In the genomic region with DNA sequence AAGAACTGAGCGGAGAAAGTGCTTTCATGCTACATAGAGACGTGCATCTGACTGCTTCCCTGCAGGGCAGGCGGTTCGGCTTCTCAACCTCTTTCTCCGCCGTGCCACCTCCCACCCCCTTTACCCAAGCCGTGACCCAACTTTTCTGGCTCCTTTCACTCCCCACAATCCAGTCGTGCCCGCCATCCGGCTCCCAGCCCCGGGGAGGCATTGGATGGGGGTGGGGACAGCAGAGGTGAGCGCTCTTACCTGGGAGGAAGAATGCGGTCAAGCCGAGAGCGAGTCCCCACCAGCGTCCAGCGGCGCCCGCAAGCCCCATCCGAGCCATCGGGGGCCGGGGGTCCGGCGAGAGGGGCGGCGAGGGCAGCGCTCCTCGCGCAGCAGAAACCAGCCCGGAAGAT, we compare ENCODE assay signal across 8 cellular contexts. TPM values are rescaled to one million over a fixed set of nuclear protein-coding genes. Genes with fewer than 3 reads are reported as not detected.
DNase-seq lines count a peak whose midpoint lies in the region; FAIRE-seq and TF ChIP-seq lines count a peak whose summit lies in the region.

No MANE protein-coding gene starts in this region.

- H3K4me1 ChIP-seq in PC-9 (replicated peaks; ENCODE audit: insufficient read depth): peaks cover 21% of the 10 kb centered on the region
- H3K4me1 ChIP-seq in H1 (replicated peaks in 1 of 4; ENCODE audit: control insufficient read depth in 3 of 4, insufficient read depth in 4 of 4, low read length in 3 of 4): peaks cover 15 to 35% (median 26%) of the 10 kb centered on the region in 4 experiments
- peaks cover 26% of the 10 kb centered on the region for H3K4me1 ChIP-seq in neuron (ENCODE audit: insufficient read depth, low read length)

- H3K18ac ChIP-seq in H1 (ENCODE audit: extremely low read depth, low read length): peak overlapping the region; percentile 89; the same call in 1 of the 2 replicates

- peaks cover 71% of the 10 kb centered on the region for H3K27me3 Mint-ChIP-seq in T-helper 2 cell treated with Interferon-gamma antibody and Interleukin-4, amounts not matched to agents 5 μg/mL and 100 μg/mL, for 36 hours (ENCODE audit: low read depth)

- H3K79me2 ChIP-seq in PC-9 (ENCODE audit: low read depth) (peaks cover 37% of the 10 kb centered on the region), H1 (ENCODE audit: control insufficient read depth in 1 of 2, insufficient read depth in 2 of 2, low read length in 2 of 2) (peaks cover 26 to 52% of the 10 kb centered on the region in 2 experiments)

- H3K9me3 ChIP-seq in PC-9 (ENCODE audit: insufficient read depth, low read depth): no peaks in the 10 kb centered on the region
- no peaks in the 10 kb centered on the region for H3K9me3 ChIP-seq in H1 (ENCODE audit: insufficient read depth in 2 of 2, low read depth in 1 of 2, low read length in 1 of 2)
- H3K9me3 ChIP-seq in neuron (ENCODE audit: low read length): no peaks in the 10 kb centered on the region

- no peak overlapping the region for H2BK12ac ChIP-seq in H1 (ENCODE audit: low read depth, low read length)

- no peak for DNase-seq in T-helper 2 cell treated with Interferon-gamma antibody and Interleukin-4, amounts not matched to agents 5 μg/mL and 100 μg/mL, for 36 hours (ENCODE audit: low spot score)
- DNase-seq in T-helper 2 cell: no peak
- DNase-seq in PC-9: peak in 1 of 2 experiments; percentile 17
- DNase-seq in H1 (ENCODE audit: low read depth in 1 of 2, low spot score in 2 of 2): no peak
- DNase-seq in midbrain (lab: John Stamatoyannopoulos, UW): no peak
- DNase-seq in dedifferentiated amniotic fluid mesenchymal stem cell (ENCODE audit: extremely low spot score): no peak
- no peak for DNase-seq in SIG-M5 treated with dmso at 0.1 percent for 504 hours (lab: John Stamatoyannopoulos, UW; ENCODE audit: unreplicated experiment)

- H3K27ac ChIP-seq in PC-9: no peak overlapping the region
- H3K27ac ChIP-seq in H1 (ENCODE audit: low read depth, low read length): no peak overlapping the region

- peaks cover 15% of the 10 kb centered on the region for H3K23me2 ChIP-seq in H1 (ENCODE audit: low read depth, low read length)

- peak overlapping the region; percentile 83 for H3K4me3 Mint-ChIP-seq in T-helper 2 cell treated with Interferon-gamma antibody and Interleukin-4, amounts not matched to agents 5 μg/mL and 100 μg/mL, for 36 hours

- FAIRE-seq in H1 (lab: Jason Lieb, UNC): no peak

- H3K23ac ChIP-seq in H1 (ENCODE audit: insufficient read length): no peak overlapping the region

- no peak overlapping the region for H2AK5ac ChIP-seq in H1 (ENCODE audit: low read depth, low read length)

- H3K36me3 Mint-ChIP-seq in T-helper 2 cell treated with Interferon-gamma antibody and Interleukin-4, amounts not matched to agents 5 μg/mL and 100 μg/mL, for 36 hours (ENCODE audit: low read depth): no peaks in the 10 kb centered on the region

- peak overlapping the region; percentile 26 for H4K91ac ChIP-seq in H1 (replicated peaks; ENCODE audit: insufficient read length, low read length)

- peak overlapping the region; percentile 95 for H3K4me2 ChIP-seq in PC-9
- peak overlapping the region; percentile 95 for H3K4me2 ChIP-seq in H1 (ENCODE audit: insufficient read depth in 1 of 2, low read depth in 2 of 2, low read length in 2 of 2)

- H3K36me3 ChIP-seq in PC-9 (ENCODE audit: low read depth) (no peaks in the 10 kb centered on the region), H1 (ENCODE audit: control insufficient read depth in 2 of 4, insufficient read depth in 4 of 4, low read length in 3 of 4) (no peaks in the 10 kb centered on the region; a peak in 1 of 8 replicates), neuron (ENCODE audit: insufficient read depth, low read length) (no peaks in the 10 kb centered on the region)

- H4K20me1 ChIP-seq in PC-9 (ENCODE audit: insufficient read depth) (peaks cover 6% of the 10 kb centered on the region), H1 (replicated peaks in 1 of 2; ENCODE audit: control insufficient read depth in 1 of 2, insufficient read depth in 2 of 2, low read length in 2 of 2) (peaks cover 4 to 19% of the 10 kb centered on the region in 2 experiments)

- H2AFZ ChIP-seq in PC-9 (peak overlapping the region; percentile 80), H1 (ENCODE audit: low read length) (no peak overlapping the region), neuron (ENCODE audit: low read depth, low read length) (no peak overlapping the region)

- H3K79me1 ChIP-seq in H1 (ENCODE audit: low read depth, low read length): peaks cover 13% of the 10 kb centered on the region

- peak overlapping the region; percentile 95; the same call in 1 of the 2 replicates for H2BK5ac ChIP-seq in H1 (ENCODE audit: low read depth, low read length)

- H2BK120ac ChIP-seq in H1 (replicated peaks; ENCODE audit: low read depth, low read length): no peak overlapping the region

- no peaks in the 10 kb centered on the region for H3F3A ChIP-seq in PC-9 (ENCODE audit: insufficient read depth, low read depth)

- no peaks in the 10 kb centered on the region for H3K9me2 ChIP-seq in PC-9 (ENCODE audit: insufficient read depth)

- no peaks in the 10 kb centered on the region for H3K9me3 Mint-ChIP-seq in T-helper 2 cell treated with Interferon-gamma antibody and Interleukin-4, amounts not matched to agents 5 μg/mL and 100 μg/mL, for 36 hours

- intact Hi-C loops in PC-9 (cut with micrococcal nuclease; ENCODE audit: unreplicated experiment): loop anchor here (2.0 to 5.0 kb wide), 3 partner anchors 31 to 247 kb away; no protein-coding TSS in a partner anchor

- no peak overlapping the region for H3K4ac ChIP-seq in H1 (replicated peaks; ENCODE audit: insufficient read length, low read depth, low read length)

- 3% methylated on average over 22 of the region's 30 CpGs; no CpG with 5 or more reads in 1 of the 2 experiments for WGBS in H1 (ENCODE audit: extremely low coverage in 1 of 2, insufficient coverage in 1 of 2, insufficient read length in 1 of 2, insufficient replicate concordance in 2 of 2, low coverage in 1 of 2, low lambda C conversion rate in 2 of 2, missing lambda C conversion rate in 1 of 2), 2 experiments

- H3K9ac ChIP-seq in H1 (replicated peaks in 1 of 4; ENCODE audit: extremely low read depth in 1 of 4, low read depth in 3 of 4, low read length in 3 of 4): peak overlapping the region; percentile 29 to 88 (median 52)

- peaks cover 3% of the 10 kb centered on the region for H3K4me1 Mint-ChIP-seq in T-helper 2 cell treated with Interferon-gamma antibody and Interleukin-4, amounts not matched to agents 5 μg/mL and 100 μg/mL, for 36 hours (ENCODE audit: low read depth)

- peak overlapping the region; percentile 14 for H3K27ac Mint-ChIP-seq in T-helper 2 cell treated with Interferon-gamma antibody and Interleukin-4, amounts not matched to agents 5 μg/mL and 100 μg/mL, for 36 hours

- H2BK20ac ChIP-seq in H1 (ENCODE audit: low read length): no peak overlapping the region

- no peak overlapping the region for H2BK15ac ChIP-seq in H1 (ENCODE audit: low read length)

- TF ChIP-seq CTCF in PC-9 (conservative IDR thresholded peaks at IDR 0.05) (no peak), H1 (IDR thresholded peaks at IDR 0.05; ENCODE audit: control extremely low read depth in 1 of 3, insufficient read depth in 1 of 3, low read depth in 1 of 3, low read length in 3 of 3) (no peak)

- H3K14ac ChIP-seq in H1 (ENCODE audit: insufficient read length): no peak overlapping the region

- POLR2A ChIA-PET in PC-9 (lab: Charles Lee; ENCODE audit: unreplicated experiment): no interaction called here
- POLR2A ChIA-PET in H1 (lab: Charles Lee; ENCODE audit: partially characterized antibody): interaction anchor here (1.1 to 1.9 kb wide), 2 partner anchors 18 to 25 kb away, joined by 3 to 10 read pairs; no protein-coding TSS in a partner anchor

- no peak overlapping the region for H4K8ac ChIP-seq in H1 (ENCODE audit: extremely low read depth, insufficient read depth, low read length)

- H4K5ac ChIP-seq in H1 (ENCODE audit: insufficient read length, low read depth, low read length): no peak overlapping the region

- no peaks in the 10 kb centered on the region for H3K27me3 ChIP-seq in PC-9 (ENCODE audit: insufficient read depth, low read depth)
- H3K27me3 ChIP-seq in H1 (replicated peaks in 1 of 4; ENCODE audit: control insufficient read depth in 3 of 4, extremely low read depth in 1 of 4, insufficient read depth in 3 of 4, low read length in 3 of 4): no peaks in the 10 kb centered on the region; a peak in 2 of 7 replicates
- peaks cover 4% of the 10 kb centered on the region for H3K27me3 ChIP-seq in neuron (ENCODE audit: insufficient read depth, low read length)

- no peak; a peak in 1 of 3 replicates for TF ChIP-seq POLR2A in H1 (IDR thresholded peaks at IDR 0.05; ENCODE audit: control extremely low read depth in 1 of 2, low read depth in 2 of 2, low read length in 2 of 2)

- peak overlapping the region; percentile 63 for H3K56ac ChIP-seq in H1 (replicated peaks; ENCODE audit: insufficient read length, low read depth, low read length)

- peak overlapping the region; percentile 93 for H3K4me3 ChIP-seq in PC-9
- H3K4me3 ChIP-seq in H1 (ENCODE audit: extremely low read depth in 1 of 4, insufficient read depth in 2 of 4, low read depth in 3 of 4, low read length in 4 of 4): peak overlapping the region; percentile 82 to 97 (median 92)
- peak overlapping the region; percentile 93 for H3K4me3 ChIP-seq in neuron (ENCODE audit: low read length)

- BruUV-seq in PC-9 (replicated peaks; lab: Mats Ljungman, UMichigan): no TSS peak

- no peak for TF ChIP-seq EP300 in H1 (IDR thresholded peaks at IDR 0.05; ENCODE audit: borderline replicate concordance in 1 of 2, low read depth in 2 of 2, low read length in 2 of 2)

- CTCF ChIA-PET in PC-9 (lab: Charles Lee): no interaction called here
- CTCF ChIA-PET in H1 (lab: Charles Lee; ENCODE audit: partially characterized antibody): interaction anchor here (0.6 to 10.1 kb wide), 11 partner anchors 11 to 380 kb away, joined by 3 to 171 read pairs (median 3); no protein-coding TSS in a partner anchor

- TF ChIP-seq RAD21 in H1 (IDR thresholded peaks at IDR 0.05 in 1 of 2, conservative IDR thresholded peaks at IDR 0.05 in 1 of 2; ENCODE audit: low read depth in 2 of 2, low read length in 2 of 2): no peak

TF ChIP-seq in H1, 55 proteins besides CTCF, POLR2A, EP300 and RAD21 (continues in another document):
- TF ChIP-seq SIRT6 (IDR thresholded peaks at IDR 0.05; ENCODE audit: low read length) (no peak), TCF12 (IDR thresholded peaks at IDR 0.05; ENCODE audit: low read depth, low read length) (no peak), ZNF274 (IDR thresholded peaks at IDR 0.05; ENCODE audit: borderline replicate concordance, extremely low read depth, low read length) (no peak)

RNA-seq across cellular contexts. Expression of a gene that starts 0.8 kb away (rescaled TPM):
- total RNA-seq in PC-9 (2021): 17.6 and 21.5 TPM in 2 replicates
- total RNA-seq in H1 (2021; fragmentation: NEBNext Ultra II Directional; extraction: Animal tissue kit (Norgen Biotek cat#: 25700)): 97.6 and 97.7 TPM in 2 replicates
- 43.2 and 63.0 TPM in 2 replicates for polyA plus RNA-seq in H1 (2011; rRNA removed)
- 43.8 TPM for polyA plus RNA-seq in H1 (2011; cell fraction: cytosol; rRNA removed)
- polyA plus RNA-seq in H1 (2011; cell fraction: nucleus; rRNA removed): 74.6 TPM
- 69.0 to 102 TPM (median 89.4 TPM) in 4 replicates for polyA plus RNA-seq in H1 (2012, experiment 1 of 2)
- polyA plus RNA-seq in H1 (2012, experiment 2 of 2): 73.5 TPM
- polyA plus RNA-seq in H1 (2013, experiment 1 of 2): 93.0 TPM
- polyA plus RNA-seq in H1 (2013, experiment 2 of 2): 97.4 TPM
- polyA minus RNA-seq in H1 (2011; rRNA and poly(A)+ RNA removed): 104 and 120 TPM in 2 replicates
- 68.6 TPM for polyA minus RNA-seq in H1 (2011; cell fraction: cytosol; rRNA and poly(A)+ RNA removed)
- polyA minus RNA-seq in H1 (2011; cell fraction: nucleus; rRNA and poly(A)+ RNA removed): 58.5 TPM
